ENCODE assay signal across 36 cellular contexts in genomic region chr19:10842788-10843187, GRCh38.
"Had no signal": no experiment of that assay in that cellular context is flagged by ENCODE, and none has a peak within 500 bp of the region (broad histone marks: within the 10 kb centered on the region; RNA-seq: fewer than 3 reads in every experiment).

No MANE protein-coding gene starts in this region.

- H3K27me3 ChIP-seq: adrenal gland, body of pancreas, brain microvascular endothelial cell, breast epithelium had no signal

- H3K27ac Mint-ChIP-seq: activated B cell treated with CpG ODN at 0.5 μM for 24 hours; activated CD4-positive, alpha-beta memory T cell treated with anti-CD3 and anti-CD28 coated beads for 36 hours; activated CD8-positive, alpha-beta T cell treated with anti-CD3 and anti-CD28 coated beads for 36 hours; activated naive CD4-positive, alpha-beta T cell treated with anti-CD3 and anti-CD28 coated beads for 36 hours; activated naive CD4-positive, alpha-beta T cell treated with anti-CD3 and anti-CD28 coated beads, Interleukin-2, amount 50 U/mL, for 72 hours; activated naive CD8-positive, alpha-beta T cell treated with anti-CD3 and anti-CD28 coated beads for 36 hours; activated T-cell treated with anti-CD3 and anti-CD28 coated beads, Interleukin-2, amount 50 U/mL, for 72 hours; activated T-helper 1 cell treated with anti-CD3 and anti-CD28 coated beads, Interleukin-12 subunit alpha, Interleukin-12 subunit beta, Interleukin-2, Interleukin-4 antibody, amounts not matched to agents 30 ng/mL and 10 ng/mL and 1 ng/mL, durations not matched to agents 14 hours and 24 hours and 36 hours; activated T-helper 17 cell treated with anti-CD3 and anti-CD28 coated beads, Interleukin-2, amount 50 U/mL, for 72 hours; T-helper 1 cell treated with Interleukin-12 subunit alpha and Interleukin-12 subunit beta and Interleukin-4 antibody, amounts not matched to agents 30 μg/mL and 1 μg/mL, for 36 hours; T-helper 2 cell treated with Interferon-gamma antibody and Interleukin-4, amounts not matched to agents 5 μg/mL and 100 μg/mL, for 36 hours had no signal

- H3K36me3 ChIP-seq: adrenal gland, brain microvascular endothelial cell, breast epithelium had no signal

- H3K4me1 Mint-ChIP-seq: activated B cell treated with CpG ODN at 0.5 μM for 24 hours; activated T-helper 17 cell treated with anti-CD3 and anti-CD28 coated beads, Interleukin-2, amount 50 U/mL, for 72 hours had no signal

- H3K4me1 ChIP-seq: adrenal gland, breast epithelium had no signal

- DNase-seq: activated B cell treated with CpG ODN at 0.5 μM for 24 hours; activated CD4-positive, alpha-beta memory T cell treated with anti-CD3 and anti-CD28 coated beads for 36 hours; activated CD4-positive, alpha-beta T cell treated with anti-CD3 and anti-CD28 coated beads for 48 hours; activated CD4-positive, alpha-beta T cell treated with anti-CD3 and anti-CD28 coated beads, Interleukin-2, amount 50 U/mL, for 1 hour; activated CD4-positive, alpha-beta T cell treated with anti-CD3 and anti-CD28 coated beads, Interleukin-2, amount 50 U/mL, for 4 hours; activated CD4-positive, CD25-positive, alpha-beta regulatory T cell treated with anti-CD3 and anti-CD28 coated beads, Interleukin-2, amount 50 U/mL, for 72 hours; activated CD8-positive, alpha-beta memory T cell treated with anti-CD3 and anti-CD28 coated beads, Interleukin-2, amount 50 U/mL, for 4 hours; activated CD8-positive, alpha-beta T cell treated with anti-CD3 and anti-CD28 coated beads for 36 hours; activated effector memory CD4-positive, alpha-beta T cell treated with anti-CD3 and anti-CD28 coated beads, Interleukin-2, amount 50 U/mL, for 16 hours; activated gamma-delta T cell treated with Interleukin-2 at 50 U/mL for 16 hours; activated naive CD4-positive, alpha-beta T cell; activated naive CD4-positive, alpha-beta T cell treated with anti-CD3 and anti-CD28 coated beads for 36 hours; activated naive CD4-positive, alpha-beta T cell treated with anti-CD3 and anti-CD28 coated beads, Interleukin-2, amount 50 U/mL, for 16 hours; activated naive CD8-positive, alpha-beta T cell treated with anti-CD3 and anti-CD28 coated beads for 36 hours; activated T-cell treated with anti-CD3 and anti-CD28 coated beads for 4 hours; activated T-cell treated with anti-CD3 and anti-CD28 coated beads, Interleukin-2, amount 50 U/mL, for 1 hour; activated T-cell treated with anti-CD3 and anti-CD28 coated beads, Interleukin-2, amount 50 U/mL, for 4 hours; activated T-cell treated with anti-CD3 and anti-CD28 coated beads, Interleukin-2, amount 50 U/mL, for 72 hours; adrenal gland; amniotic stem cell; aorta; body of pancreas; brain microvascular endothelial cell; central memory CD4-positive, alpha-beta T cell; T-helper 1 cell; T-helper 2 cell; T-helper 9 cell had no signal

- H3K4me3 ChIP-seq: adrenal gland, body of pancreas, breast epithelium had no signal

- H3K4me3 Mint-ChIP-seq: activated B cell treated with CpG ODN at 0.5 μM for 24 hours; activated CD4-positive, alpha-beta memory T cell treated with anti-CD3 and anti-CD28 coated beads for 36 hours; activated CD8-positive, alpha-beta T cell treated with anti-CD3 and anti-CD28 coated beads for 36 hours; activated naive CD4-positive, alpha-beta T cell treated with anti-CD3 and anti-CD28 coated beads for 36 hours; activated naive CD8-positive, alpha-beta T cell treated with anti-CD3 and anti-CD28 coated beads for 36 hours; activated T-cell treated with anti-CD3 and anti-CD28 coated beads, Interleukin-2, amount 50 U/mL, for 4 hours; activated T-cell treated with anti-CD3 and anti-CD28 coated beads, Interleukin-2, amount 50 U/mL, for 72 hours; activated T-helper 1 cell treated with anti-CD3 and anti-CD28 coated beads, Interleukin-12 subunit alpha, Interleukin-12 subunit beta, Interleukin-2, Interleukin-4 antibody, amounts not matched to agents 30 ng/mL and 10 ng/mL and 1 ng/mL, durations not matched to agents 14 hours and 24 hours and 36 hours; activated T-helper 17 cell treated with anti-CD3 and anti-CD28 coated beads, Interleukin-2, amount 50 U/mL, for 72 hours; T-helper 1 cell treated with Interleukin-12 subunit alpha and Interleukin-12 subunit beta and Interleukin-4 antibody, amounts not matched to agents 30 μg/mL and 1 μg/mL, for 36 hours; T-helper 2 cell treated with Interferon-gamma antibody and Interleukin-4, amounts not matched to agents 5 μg/mL and 100 μg/mL, for 36 hours had no signal

- FAIRE-seq: astrocyte, TTC549 had no signal

- H3K9me3 ChIP-seq: body of pancreas had no signal

- H3K27ac ChIP-seq: adrenal gland, body of pancreas, brain microvascular endothelial cell, breast epithelium, VCaP had no signal

- H3K27me3 Mint-ChIP-seq: activated CD8-positive, alpha-beta T cell treated with anti-CD3 and anti-CD28 coated beads for 36 hours; activated naive CD8-positive, alpha-beta T cell treated with anti-CD3 and anti-CD28 coated beads for 36 hours; activated T-helper 17 cell treated with anti-CD3 and anti-CD28 coated beads, Interleukin-2, amount 50 U/mL, for 72 hours had no signal

- ATAC-seq: activated CD8-positive, alpha-beta T cell treated with anti-CD3 and anti-CD28 coated beads for 36 hours; activated naive CD4-positive, alpha-beta T cell treated with anti-CD3 and anti-CD28 coated beads, Interleukin-2, amount 50 U/mL, for 72 hours; activated T-cell treated with anti-CD3 and anti-CD28 coated beads, Interleukin-2, amount 50 U/mL, for 4 hours; activated T-cell treated with anti-CD3 and anti-CD28 coated beads, Interleukin-2, amount 50 U/mL, for 72 hours; activated T-helper 17 cell treated with anti-CD3 and anti-CD28 coated beads, Interleukin-2, amount 50 U/mL, for 72 hours; body of pancreas had no signal
